Comparison of ENCODE assay signal across 8 cellular contexts in the genomic region with DNA sequence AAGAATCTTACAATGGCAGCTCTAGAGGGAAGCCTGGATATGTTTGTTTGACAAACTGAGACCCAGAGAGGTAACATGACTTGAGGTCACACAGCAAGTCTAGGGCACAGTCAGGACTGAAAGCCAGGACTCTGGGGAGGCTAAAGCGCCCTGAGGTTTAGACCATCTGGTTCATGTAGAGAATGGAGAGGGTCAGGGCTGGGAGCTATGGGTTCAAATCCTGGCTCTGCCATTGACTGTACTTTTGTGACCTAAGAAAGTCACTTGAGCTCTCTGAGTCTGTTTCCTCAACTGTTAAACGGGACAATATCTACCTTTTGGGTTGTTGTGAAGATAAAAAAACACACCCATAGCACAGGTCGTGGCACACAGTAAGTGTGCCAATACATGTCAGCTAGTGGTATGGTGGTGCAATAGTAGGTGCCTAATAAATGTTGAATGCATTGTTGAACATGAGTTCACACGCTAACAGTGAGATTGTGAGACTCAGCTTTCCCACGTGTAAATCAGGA. TPM values are rescaled to one million over a fixed set of nuclear protein-coding genes. Genes with fewer than 3 reads are reported as not detected.
DNase-seq lines count a peak whose midpoint lies in the region; ATAC-seq and TF ChIP-seq lines count a peak whose summit lies in the region.

No MANE protein-coding gene starts in this region.

- no peaks in the 10 kb centered on the region for H3K9me3 Mint-ChIP-seq in stimulated activated naive CD8-positive, alpha-beta T cell treated with anti-CD3 and anti-CD28 coated beads, Interleukin-15, Interleukin-2, amounts not matched to agents 100 ng/mL and 50 ng/mL, for 24 hours

- H3K4me1 ChIP-seq in mammary epithelial cell (ENCODE audit: insufficient read depth, low read length) (peaks cover 27% of the 10 kb centered on the region), mucosa of stomach (ENCODE audit: control insufficient read depth, insufficient read depth, low read length) (peaks cover 21% of the 10 kb centered on the region)

- H3K4me1 Mint-ChIP-seq in stimulated activated naive CD8-positive, alpha-beta T cell treated with anti-CD3 and anti-CD28 coated beads, Interleukin-15, Interleukin-2, amounts not matched to agents 100 ng/mL and 50 ng/mL, for 24 hours (ENCODE audit: low read depth): peaks cover 8% of the 10 kb centered on the region

- H3K27ac ChIP-seq in mammary epithelial cell (ENCODE audit: insufficient read depth, low read depth, low read length): no peak overlapping the region

- H3K9ac ChIP-seq in mammary epithelial cell (ENCODE audit: insufficient read depth, low read length): peak overlapping the region; percentile 59
- H3K9ac ChIP-seq in mucosa of stomach (ENCODE audit: low read length): peak overlapping the region; percentile 92

- DNase-seq in stimulated activated naive CD8-positive, alpha-beta T cell treated with anti-CD3 and anti-CD28 coated beads, Interleukin-15, Interleukin-2, amounts not matched to agents 100 U/mL and 50 U/mL, for 24 hours: no peak
- no peak for DNase-seq in mammary epithelial cell
- no peak for DNase-seq in effector CD8-positive, alpha-beta T cell (lab: John Stamatoyannopoulos, UW)
- DNase-seq in DMS 273 treated with DMSO at 0.1 percent for 48 hours (lab: John Stamatoyannopoulos, UW): no peak

- intact Hi-C loops in mammary epithelial cell (cut with micrococcal nuclease): no loop called here

- no peaks in the 10 kb centered on the region for H3K79me2 ChIP-seq in mammary epithelial cell (ENCODE audit: insufficient read depth, low read length)

- no peak for TF ChIP-seq CTCF in mammary epithelial cell (conservative IDR thresholded peaks at IDR 0.05 in 1 of 2, IDR thresholded peaks at IDR 0.05 in 1 of 2; ENCODE audit: extremely low read depth in 1 of 2, insufficient read depth in 1 of 2, low read depth in 1 of 2, low read length in 2 of 2)

- peaks cover 18% of the 10 kb centered on the region for H3K27me3 Mint-ChIP-seq in stimulated activated naive CD8-positive, alpha-beta T cell treated with anti-CD3 and anti-CD28 coated beads, Interleukin-15, Interleukin-2, amounts not matched to agents 100 ng/mL and 50 ng/mL, for 24 hours

- in situ Hi-C loops in mammary epithelial cell (cut with MboI; ENCODE audit: low sequenced_read_pairs in 2 of 2): loop anchor here in 1 of 2 donors (10.0 kb wide), 1 partner anchor 128 kb away; no protein-coding TSS in a partner anchor

- no peak for TF ChIP-seq POLR2A in GM18505 (IDR thresholded peaks at IDR 0.05; ENCODE audit: borderline replicate concordance, extremely low read depth, insufficient read depth, insufficient read length)

- no peaks in the 10 kb centered on the region for H3K27me3 ChIP-seq in mammary epithelial cell (ENCODE audit: insufficient read depth, low read length)
- H3K27me3 ChIP-seq in mucosa of stomach (ENCODE audit: control insufficient read depth, insufficient read depth, low read length): no peaks in the 10 kb centered on the region

- H3K4me3 Mint-ChIP-seq in stimulated activated naive CD8-positive, alpha-beta T cell treated with anti-CD3 and anti-CD28 coated beads, Interleukin-15, Interleukin-2, amounts not matched to agents 100 ng/mL and 50 ng/mL, for 24 hours: peak overlapping the region; percentile 89

- no peaks in the 10 kb centered on the region for H4K20me1 ChIP-seq in mammary epithelial cell (ENCODE audit: insufficient read depth, low read length)

- H3K9me3 ChIP-seq in mammary epithelial cell (replicated peaks; ENCODE audit: insufficient read depth, low read length) (no peaks in the 10 kb centered on the region), mucosa of stomach (ENCODE audit: control insufficient read depth, low read length) (no peaks in the 10 kb centered on the region)

- H3K36me3 ChIP-seq in mammary epithelial cell (ENCODE audit: insufficient read depth, low read length): no peaks in the 10 kb centered on the region
- H3K36me3 ChIP-seq in mucosa of stomach (ENCODE audit: control insufficient read depth, insufficient read depth, low read length): no peaks in the 10 kb centered on the region

- H3K36me3 Mint-ChIP-seq in stimulated activated naive CD8-positive, alpha-beta T cell treated with anti-CD3 and anti-CD28 coated beads, Interleukin-15, Interleukin-2, amounts not matched to agents 100 ng/mL and 50 ng/mL, for 24 hours (ENCODE audit: low read depth): no peaks in the 10 kb centered on the region

- dilution Hi-C loops in mammary epithelial cell (cut with HindIII; ENCODE audit: low sequenced_read_pairs): no loop called here

- H3K4me2 ChIP-seq in mammary epithelial cell (ENCODE audit: insufficient read depth, low read depth, low read length): peak overlapping the region; percentile 84

- CTCF ChIA-PET in mammary epithelial cell (lab: Charles Lee; ENCODE audit: low non-redundant PET): interaction anchor here (0.5 kb wide), 1 partner anchor 143 kb away, joined by 3 read pairs; no protein-coding TSS in a partner anchor

- peak overlapping the region; percentile 91 for H2AFZ ChIP-seq in mammary epithelial cell (ENCODE audit: low read depth, low read length)

- H3K27ac Mint-ChIP-seq in stimulated activated naive CD8-positive, alpha-beta T cell treated with anti-CD3 and anti-CD28 coated beads, Interleukin-15, Interleukin-2, amounts not matched to agents 100 ng/mL and 50 ng/mL, for 24 hours: no peak overlapping the region

- BruUV-seq in mammary epithelial cell (replicated peaks; lab: Mats Ljungman, UMichigan): no TSS peak

- whole genome bisulfite sequencing in mammary epithelial cell (ENCODE audit: low coverage, missing lambda C conversion rate): 18% methylated on average over 5 of the region's 5 CpGs

- no peak for ATAC-seq in stimulated activated naive CD8-positive, alpha-beta T cell treated with anti-CD3 and anti-CD28 coated beads, Interleukin-15, Interleukin-2, amounts not matched to agents 100 U/mL and 50 U/mL, for 24 hours
- ATAC-seq in GM18505 (IDR thresholded peaks at IDR 0.05; ENCODE audit: unreplicated experiment) (no peak), HG03108 (IDR thresholded peaks at IDR 0.05; ENCODE audit: unreplicated experiment) (no peak)

- H3K4me3 ChIP-seq in mammary epithelial cell (replicated peaks in 1 of 3; ENCODE audit: insufficient read depth in 1 of 3, low read depth in 2 of 3, low read length in 3 of 3): peak overlapping the region; percentile 49 to 78 (median 61)
- no peak overlapping the region for H3K4me3 ChIP-seq in mucosa of stomach (ENCODE audit: low read length)

RNA-seq across cellular contexts. Expression of gene TP53INP2, which starts 1.0 kb away (rescaled TPM):
- 1 to 10 TPM; 2.5 to 4.4 TPM for total RNA-seq in mammary epithelial cell
- polyA plus RNA-seq in mammary epithelial cell: 1.2 TPM
- polyA minus RNA-seq in mammary epithelial cell: 3.9 TPM

RNA-seq across cellular contexts. Expression of gene PIGU, which starts 26.2 kb away (rescaled TPM):
- 10 to 100 TPM; 10.5 to 15.2 TPM for total RNA-seq in mammary epithelial cell
- polyA plus RNA-seq in mammary epithelial cell: 37.6 TPM
- polyA minus RNA-seq in mammary epithelial cell: 29.6 TPM
